ENCODE assay signal across 9 cellular contexts in genomic region chr3:152836269-152836668, GRCh38. TPM values are rescaled to one million over a fixed set of nuclear protein-coding genes. Genes with fewer than 3 reads are reported as not detected.
DNase-seq lines count a peak whose midpoint lies in the region; ATAC-seq and TF ChIP-seq lines count a peak whose summit lies in the region.
"Had no signal": no experiment of that assay in that cellular context is flagged by ENCODE, and none has a peak within 500 bp of the region (broad histone marks: within the 10 kb centered on the region; RNA-seq: fewer than 3 reads in every experiment).

No MANE protein-coding gene starts in this region.

- peaks cover 41% of the 10 kb centered on the region for H3K4me1 Mint-ChIP-seq in GM23338
- H3K4me1 Mint-ChIP-seq in activated CD8-positive, alpha-beta T cell treated with anti-CD3 and anti-CD28 coated beads, Interleukin-2, amount 10 ng/mL, durations not matched to agents 7 days and 5 days (ENCODE audit: low read depth) = peaks cover 21% of the 10 kb centered on the region

- peak overlapping the region; percentile 96 for H3K4me3 Mint-ChIP-seq in GM23338
- peak overlapping the region; percentile 82 for H3K4me3 Mint-ChIP-seq in activated CD8-positive, alpha-beta T cell treated with anti-CD3 and anti-CD28 coated beads, Interleukin-2, amount 10 ng/mL, durations not matched to agents 7 days and 5 days

- H3K9me3 Mint-ChIP-seq in GM23338 = no peaks in the 10 kb centered on the region; the same call in 2 of the 3 replicates
- no peaks in the 10 kb centered on the region for H3K9me3 Mint-ChIP-seq in activated CD8-positive, alpha-beta T cell treated with anti-CD3 and anti-CD28 coated beads, Interleukin-2, amount 10 ng/mL, durations not matched to agents 7 days and 5 days (ENCODE audit: insufficient read depth)

- no peaks in the 10 kb centered on the region for H3K9me3 ChIP-seq in iPS-15b (ENCODE audit: control insufficient read depth, insufficient read depth, low read length)

- H3K9me2 ChIP-seq in GM23338 (ENCODE audit: insufficient read depth) = no peaks in the 10 kb centered on the region

- H3K27ac ChIP-seq in GM23338 (ENCODE audit: low read depth) (no peak overlapping the region), skin epidermis (peak overlapping the region in 2 of 21 experiments; percentile 82 to 86)

- no peak overlapping the region for H2AFZ ChIP-seq in GM23338

- peaks cover 22% of the 10 kb centered on the region for H3K36me3 Mint-ChIP-seq in GM23338 (ENCODE audit: low read depth)
- no peaks in the 10 kb centered on the region for H3K36me3 Mint-ChIP-seq in activated CD8-positive, alpha-beta T cell treated with anti-CD3 and anti-CD28 coated beads, Interleukin-2, amount 10 ng/mL, durations not matched to agents 7 days and 5 days (ENCODE audit: low read depth)

- H3K4me1 ChIP-seq in GM23338 (ENCODE audit: insufficient read depth) (peaks cover 41% of the 10 kb centered on the region), iPS-15b (ENCODE audit: control insufficient read depth, insufficient read depth, low read length) (peaks cover 5% of the 10 kb centered on the region)

- peak overlapping the region; percentile 93 for H3K4me2 ChIP-seq in GM23338

- ATAC-seq in GM23338 (peak; percentile 1; the same call in 2 of the 3 replicates), GM21526 (IDR thresholded peaks at IDR 0.05; ENCODE audit: low FRiP score, unreplicated experiment) (no peak)
- no peak for ATAC-seq in activated CD8-positive, alpha-beta T cell treated with anti-CD3 and anti-CD28 coated beads, Interleukin-2, amount 10 ng/mL, durations not matched to agents 7 days and 5 days

- H3K27me3 ChIP-seq in GM23338 (ENCODE audit: insufficient read depth) (peaks cover 17% of the 10 kb centered on the region), iPS-15b (ENCODE audit: control insufficient read depth, insufficient read depth, low read length) (peaks cover 25% of the 10 kb centered on the region)

- H3K79me2 ChIP-seq in GM23338 (replicated peaks; ENCODE audit: insufficient read depth) = peaks cover 55% of the 10 kb centered on the region

- peaks cover 26% of the 10 kb centered on the region for H4K20me1 ChIP-seq in GM23338 (replicated peaks; ENCODE audit: insufficient read depth)

- POLR2A ChIA-PET in activated CD8-positive, alpha-beta T cell treated with anti-CD3 and anti-CD28 coated beads, Interleukin-2, amount 10 ng/mL, durations not matched to agents 7 days and 5 days (lab: Charles Lee) = no interaction called here

- H3K9ac ChIP-seq in iPS-15b (ENCODE audit: low read depth, low read length) = peak overlapping the region; percentile 90

- no peak for TF ChIP-seq CTCF in GM23338 (conservative IDR thresholded peaks at IDR 0.05; ENCODE audit: low read depth in 2 of 2)

- CTCF ChIA-PET in activated CD8-positive, alpha-beta T cell treated with anti-CD3 and anti-CD28 coated beads, Interleukin-2, amount 10 ng/mL, durations not matched to agents 7 days and 5 days (lab: Charles Lee) = no interaction called here

- H3K27ac Mint-ChIP-seq in GM23338 = no peak overlapping the region
- no peak overlapping the region for H3K27ac Mint-ChIP-seq in activated CD8-positive, alpha-beta T cell treated with anti-CD3 and anti-CD28 coated beads, Interleukin-2, amount 10 ng/mL, durations not matched to agents 7 days and 5 days

- peak; percentile 17 for DNase-seq in GM23338 (ENCODE audit: low spot score)
- DNase-seq in activated CD8-positive, alpha-beta T cell treated with anti-CD3 and anti-CD28 coated beads, Interleukin-2, amount 10 ng/mL, durations not matched to agents 7 days and 5 days = no peak
- no peak for DNase-seq in G401 (ENCODE audit: low spot score)
- DNase-seq in activated CD8-positive, alpha-beta memory T cell treated with anti-CD3 and anti-CD28 coated beads, Interleukin-2, amount 50 U/mL, for 48 hours = no peak
- no peak for DNase-seq in NCI-H345 (lab: John Stamatoyannopoulos, UW)
- DNase-seq: activated naive CD4-positive, alpha-beta T cell treated with anti-CD3 and anti-CD28 coated beads, Interleukin-2, amount 50 U/mL, for 16 hours had no signal

- in situ Hi-C loops in G401 (cut with HindIII; ENCODE audit: low sequenced_read_pairs) = no loop called here

- H3K4me3 ChIP-seq in GM23338 (peak overlapping the region; percentile 89), iPS-15b (ENCODE audit: low read depth, low read length) (peak overlapping the region; percentile 91), skin epidermis (peak overlapping the region; percentile 45 to 69 (median 51))

- peaks cover 9% of the 10 kb centered on the region for H3K36me3 ChIP-seq in GM23338 (ENCODE audit: insufficient read depth)
- H3K36me3 ChIP-seq in iPS-15b (ENCODE audit: control insufficient read depth, insufficient read depth, low read length) = peaks cover 2% of the 10 kb centered on the region

- H3K27me3 Mint-ChIP-seq in GM23338 (ENCODE audit: insufficient read depth, low read depth, poor library complexity) = peaks cover 21% of the 10 kb centered on the region
- peaks cover 45% of the 10 kb centered on the region for H3K27me3 Mint-ChIP-seq in activated CD8-positive, alpha-beta T cell treated with anti-CD3 and anti-CD28 coated beads, Interleukin-2, amount 10 ng/mL, durations not matched to agents 7 days and 5 days (ENCODE audit: low read depth)

- no peaks in the 10 kb centered on the region for H3F3A ChIP-seq in GM23338 (replicated peaks; ENCODE audit: low read depth)

TF ChIP-seq in GM23338, 12 proteins besides CTCF, POLR2A, EP300 and RAD21:
- no peak for TF ChIP-seq NANOG (IDR thresholded peaks at IDR 0.05; ENCODE audit: borderline replicate concordance)
TF ChIP-seq in GM23338: peak in this region for 0.

RNA-seq across cellular contexts. Expression of gene P2RY1, which starts 1.3 kb away (rescaled TPM):
- total RNA-seq in GM23338 (2014; rRNA removed; shearing (Covaris generic)) = 54.6 and 59.8 TPM in 2 replicates
- 12.5 and 15.2 TPM in 2 replicates for polyA plus RNA-seq in GM23338 (2016; fragmentation: Nextera tagmentation; extraction: Ambion mirVana)
- total RNA-seq in activated CD8-positive, alpha-beta T cell treated with anti-CD3 and anti-CD28 coated beads, Interleukin-2, amount 10 ng/mL, durations not matched to agents 7 days and 5 days = under 1 TPM; 0.37 to 0.44 TPM
- total RNA-seq in G401 (2014; rRNA removed; shearing (Covaris generic)) = not detected in 2 replicates

Comparison
In these comparisons a context has a peak if more than half of its experiments do, and no peak if none do; other contexts are left out.
1. RNA of gene P2RY1, which starts 1.3 kb away (total RNA-seq): 54.6 to 59.8 TPM in GM23338; 0.37 to 0.44 TPM in activated CD8-positive, alpha-beta T cell treated with anti-CD3 and anti-CD28 coated beads, Interleukin-2, amount 10 ng/mL, durations not matched to agents 7 days and 5 days and not detected in G401; every median in the first group is over 10 times any median in the second.
2. Peak in every context shown above with its lines, with median percentiles within 50 percentile points of each other: H3K4me3 ChIP-seq.